ENCODE assay signal across 20 cellular contexts in genomic region chr11:43646767-43647166, GRCh38.
"Had no signal": no experiment of that assay in that cellular context is flagged by ENCODE, and none has a peak within 500 bp of the region (broad histone marks: within the 10 kb centered on the region; RNA-seq: fewer than 3 reads in every experiment).

No MANE protein-coding gene starts in this region.

- H3K9me3 Mint-ChIP-seq: activated CD4-positive, alpha-beta memory T cell treated with anti-CD3 and anti-CD28 coated beads, Interleukin-2, amount 10 ng/mL, durations not matched to agents 7 days and 5 days had no signal

- DNase-seq: activated CD4-positive, alpha-beta memory T cell treated with anti-CD3 and anti-CD28 coated beads, Interleukin-2, amount 10 ng/mL, durations not matched to agents 7 days and 5 days; activated CD4-positive, alpha-beta T cell treated with anti-CD3 and anti-CD28 coated beads for 36 hours; activated CD4-positive, alpha-beta T cell treated with anti-CD3 and anti-CD28 coated beads, Interleukin-2, amount 50 U/mL, for 1 hour; activated gamma-delta T cell treated with Interleukin-2 at 50 U/mL for 16 hours; activated naive CD4-positive, alpha-beta T cell treated with anti-CD3 and anti-CD28 coated beads, Interleukin-2, amount 50 U/mL, for 16 hours; activated T-cell treated with anti-CD3 and anti-CD28 coated beads for 4 hours; amniotic stem cell; body of pancreas; MG63; NCI-H1105; NCI-H1436 treated with DMSO at 0.1 percent for 48 hours; NCI-H187; NCI-H2081; NCI-H446; NCI-H524; PC-3; SHP77 treated with DMSO at 0.1 percent for 48 hours; WERI-Rb-1 had no signal

- H3K27me3 Mint-ChIP-seq: activated CD4-positive, alpha-beta memory T cell treated with anti-CD3 and anti-CD28 coated beads, Interleukin-2, amount 10 ng/mL, durations not matched to agents 7 days and 5 days; activated CD4-positive, alpha-beta T cell treated with anti-CD3 and anti-CD28 coated beads for 36 hours; central memory CD8-positive, alpha-beta T cell had no signal

- H3K27ac Mint-ChIP-seq: activated CD4-positive, alpha-beta memory T cell treated with anti-CD3 and anti-CD28 coated beads, Interleukin-2, amount 10 ng/mL, durations not matched to agents 7 days and 5 days; activated CD4-positive, alpha-beta T cell treated with anti-CD3 and anti-CD28 coated beads for 36 hours had no signal

- ATAC-seq: activated CD4-positive, alpha-beta T cell treated with anti-CD3 and anti-CD28 coated beads for 36 hours; body of pancreas; PC-3 had no signal

- H3K4me3 Mint-ChIP-seq: activated CD4-positive, alpha-beta memory T cell treated with anti-CD3 and anti-CD28 coated beads, Interleukin-2, amount 10 ng/mL, durations not matched to agents 7 days and 5 days; central memory CD8-positive, alpha-beta T cell had no signal

- FAIRE-seq: RCC 7860 had no signal
